In genomic region chr5:30209752-30210151, GRCh38 we compare ENCODE assay signal across 28 cellular contexts.
"Had no signal": no experiment of that assay in that cellular context is flagged by ENCODE, and none has a peak within 500 bp of the region (broad histone marks: within the 10 kb centered on the region; RNA-seq: fewer than 3 reads in every experiment).

No MANE protein-coding gene starts in this region.

- DNase-seq: colonic mucosa; cortex of kidney; dermis blood vessel endothelial cell; dorsolateral prefrontal cortex; effector CD4-positive, alpha-beta T cell; effector CD8-positive, alpha-beta T cell; effector memory CD4-positive, alpha-beta T cell; effector memory CD8-positive, alpha-beta T cell; endodermal cell; erythroblast; esophagus squamous epithelium; foreskin fibroblast; foreskin keratinocyte; foreskin melanocyte; gastrocnemius medialis; glutamatergic neuron; head of caudate nucleus; heart left ventricle; heart right ventricle had no signal

- H3K27me3 ChIP-seq: colonic mucosa, dorsolateral prefrontal cortex, esophagus muscularis mucosa, esophagus squamous epithelium, foreskin keratinocyte, gastrocnemius medialis, gastroesophageal sphincter, heart left ventricle, heart right ventricle had no signal

- H3K4me3 ChIP-seq: colonic mucosa, coronary artery, dorsolateral prefrontal cortex, esophagus muscularis mucosa, esophagus squamous epithelium, gastrocnemius medialis, gastroesophageal sphincter, heart left ventricle, heart right ventricle had no signal

- H3K36me3 ChIP-seq: colonic mucosa, esophagus muscularis mucosa, esophagus squamous epithelium, gastrocnemius medialis, gastroesophageal sphincter, heart left ventricle, heart right ventricle had no signal

- ATAC-seq: effector memory CD8-positive, alpha-beta T cell; esophagus mucosa; foreskin keratinocyte; gastrocnemius medialis; gastroesophageal sphincter; heart left ventricle; heart right ventricle had no signal

- H3K4me1 ChIP-seq: colonic mucosa, esophagus muscularis mucosa, esophagus squamous epithelium, foreskin keratinocyte, gastrocnemius medialis, gastroesophageal sphincter, heart left ventricle, heart right ventricle had no signal

- H3K9me3 ChIP-seq: colonic mucosa, gastrocnemius medialis had no signal

- FAIRE-seq: colon, endometrium, endothelial cell of umbilical vein, frontal cortex had no signal

- H3K27ac ChIP-seq: colonic mucosa, coronary artery, dorsolateral prefrontal cortex, epithelial cell of prostate, esophagus muscularis mucosa, esophagus squamous epithelium, foreskin keratinocyte, gastrocnemius medialis, gastroesophageal sphincter, heart left ventricle, heart right ventricle had no signal
